ENCODE assay signal across 13 cellular contexts in genomic region chr17:81700353-81701287, GRCh38. TPM values are rescaled to one million over a fixed set of nuclear protein-coding genes. Genes with fewer than 3 reads are reported as not detected.
A peak's percentile ranks its signal among the peaks of the same experiment; 100 is the strongest.
DNase-seq lines count a peak whose midpoint lies in the region; ATAC-seq, FAIRE-seq and TF ChIP-seq lines count a peak whose summit lies in the region.
"Had no signal": no experiment of that assay in that cellular context is flagged by ENCODE, and none has a peak within 500 bp of the region (broad histone marks: within the 10 kb centered on the region; RNA-seq: fewer than 3 reads in every experiment).

No MANE protein-coding gene starts in this region.

- peaks cover 23% of the 10 kb centered on the region for H3K4me1 Mint-ChIP-seq in activated naive CD4-positive, alpha-beta T cell treated with anti-CD3 and anti-CD28 coated beads, Interleukin-2, amount 50 U/mL, for 24 hours
- H3K4me1 Mint-ChIP-seq in activated naive CD4-positive, alpha-beta T cell treated with anti-CD3 and anti-CD28 coated beads for 36 hours (ENCODE audit: low read depth): peaks cover 30% of the 10 kb centered on the region
- peaks cover 40% of the 10 kb centered on the region for H3K4me1 Mint-ChIP-seq in stimulated activated memory B cell treated with anti-CD40 and anti-IgM and Interleukin-4, amounts not matched to agents 10 μg/mL and 1 μg/mL and 100 μg/mL, for 72 hours

- no peak overlapping the region for H3K27ac ChIP-seq in MM.1S (ENCODE audit: low read length)
- no peak overlapping the region for H3K27ac ChIP-seq in GM12878 (ENCODE audit: control insufficient read depth, insufficient read depth)

- TF ChIP-seq CTCF in MM.1S (IDR thresholded peaks at IDR 0.05; ENCODE audit: low read length) (no peak), GM12878 (IDR thresholded peaks at IDR 0.05 in 2 of 3, conservative IDR thresholded peaks at IDR 0.05 in 1 of 3; ENCODE audit: control insufficient read depth in 2 of 3, extremely low read depth in 1 of 3, insufficient read depth in 1 of 3, low read depth in 3 of 3, low read length in 3 of 3) (no peak)

- DNase-seq in activated naive CD4-positive, alpha-beta T cell treated with anti-CD3 and anti-CD28 coated beads for 36 hours: no peak
- DNase-seq in MM.1S: no peak
- DNase-seq in GM12878 (ENCODE audit: low read depth, low spot score): no peak
- DNase-seq in HuH-7 (ENCODE audit: low spot score): no peak
- DNase-seq: C1 segment of cervical spinal cord, kidney glomerular epithelial cell, NCI-H1417, NCI-H526, SW 1271 had no signal

- no peak overlapping the region for H2AFZ ChIP-seq in MM.1S (ENCODE audit: low read length)
- no peak overlapping the region for H2AFZ ChIP-seq in GM12878 (ENCODE audit: control insufficient read depth, low read depth, low read length)

- peaks cover 15% of the 10 kb centered on the region for H3K4me1 ChIP-seq in MM.1S (ENCODE audit: low read length)
- H3K4me1 ChIP-seq in GM12878 (ENCODE audit: control insufficient read depth, insufficient read depth, low read length): peaks cover 8% of the 10 kb centered on the region

- RAD21 ChIA-PET in GM12878 (lab: Charles Lee; ENCODE audit: unreplicated experiment): interaction anchor here (1.4 kb wide), 1 partner anchor 32 kb away, joined by 5 read pairs; no protein-coding TSS in a partner anchor

- TF ChIP-seq POLR2A in GM12878 (IDR thresholded peaks at IDR 0.05; ENCODE audit: low read depth, low read length): peak; percentile 41; the same call in 1 of the 2 replicates

- H4K20me1 ChIP-seq in MM.1S (ENCODE audit: insufficient read depth, low read length) (no peaks in the 10 kb centered on the region; the same call in 1 of the 2 replicates), GM12878 (ENCODE audit: control insufficient read depth, insufficient read depth) (0 out of 2 replicates have a peak, but pooled peaks cover 3% of the 10 kb centered on the region)

- H3K4me3 Mint-ChIP-seq in activated naive CD4-positive, alpha-beta T cell treated with anti-CD3 and anti-CD28 coated beads, Interleukin-2, amount 50 U/mL, for 24 hours: peak overlapping the region; percentile 30
- no peak overlapping the region for H3K4me3 Mint-ChIP-seq in activated naive CD4-positive, alpha-beta T cell treated with anti-CD3 and anti-CD28 coated beads for 36 hours
- H3K4me3 Mint-ChIP-seq in stimulated activated memory B cell treated with anti-CD40 and anti-IgM and Interleukin-4, amounts not matched to agents 10 μg/mL and 1 μg/mL and 100 μg/mL, for 72 hours: no peak overlapping the region

- 86% methylated on average over 23 of the region's 25 CpGs for WGBS in GM12878 (ENCODE audit: insufficient coverage, insufficient replicate concordance, low lambda C conversion rate, missing lambda C conversion rate)

- POLR2A ChIA-PET in GM12878 (lab: Charles Lee): interaction anchor here (0.8 kb wide), 1 partner anchor 230 kb away, joined by 3 read pairs; no protein-coding TSS in a partner anchor

- SMC1A ChIA-PET in GM12878 (lab: Charles Lee; ENCODE audit: uncharacterized antibody, unreplicated experiment): no interaction called here

- FAIRE-seq in GM12878 (lab: Jason Lieb, UNC): no peak

- H3K27me3 ChIP-seq in MM.1S (replicated peaks; ENCODE audit: insufficient read depth, low read length) (no peaks in the 10 kb centered on the region), GM12878 (replicated peaks in 1 of 2; ENCODE audit: control insufficient read depth in 2 of 2, insufficient read depth in 2 of 2, low read length in 1 of 2) (no peaks in the 10 kb centered on the region)

- H3K27ac Mint-ChIP-seq in activated naive CD4-positive, alpha-beta T cell treated with anti-CD3 and anti-CD28 coated beads, Interleukin-2, amount 50 U/mL, for 24 hours: no peak overlapping the region
- H3K27ac Mint-ChIP-seq in activated naive CD4-positive, alpha-beta T cell treated with anti-CD3 and anti-CD28 coated beads for 36 hours: no peak overlapping the region
- H3K27ac Mint-ChIP-seq in stimulated activated memory B cell treated with anti-CD40 and anti-IgM and Interleukin-4, amounts not matched to agents 10 μg/mL and 1 μg/mL and 100 μg/mL, for 72 hours: peak overlapping the region; percentile 93

- H3K9me3 ChIP-seq in MM.1S (replicated peaks; ENCODE audit: insufficient read depth, low read length): no peaks in the 10 kb centered on the region
- no peaks in the 10 kb centered on the region for H3K9me3 ChIP-seq in GM12878 (replicated peaks; ENCODE audit: control insufficient read depth, insufficient read depth, low read length)

- peak overlapping the region; percentile 99 for H3K4me2 ChIP-seq in MM.1S (ENCODE audit: low read depth, low read length)
- peak overlapping the region; percentile 91 for H3K4me2 ChIP-seq in GM12878 (ENCODE audit: control insufficient read depth, insufficient read depth)

- CTCF ChIA-PET in activated naive CD4-positive, alpha-beta T cell treated with anti-CD3 and anti-CD28 coated beads for 36 hours (lab: Charles Lee): interaction anchor here (0.6 kb wide), 1 partner anchor 370 kb away, joined by 3 read pairs; no protein-coding TSS in a partner anchor
- CTCF ChIA-PET in GM12878 (lab: Yijun Ruan, JAX): interaction anchor here (1.2 to 1.4 kb wide), 2 partner anchors 11 to 35 kb away, joined by 3 read pairs; no protein-coding TSS in a partner anchor

- H3K9me3 Mint-ChIP-seq in activated naive CD4-positive, alpha-beta T cell treated with anti-CD3 and anti-CD28 coated beads, Interleukin-2, amount 50 U/mL, for 24 hours: no peaks in the 10 kb centered on the region
- no peaks in the 10 kb centered on the region for H3K9me3 Mint-ChIP-seq in activated naive CD4-positive, alpha-beta T cell treated with anti-CD3 and anti-CD28 coated beads for 36 hours
- no peaks in the 10 kb centered on the region for H3K9me3 Mint-ChIP-seq in stimulated activated memory B cell treated with anti-CD40 and anti-IgM and Interleukin-4, amounts not matched to agents 10 μg/mL and 1 μg/mL and 100 μg/mL, for 72 hours

- no peaks in the 10 kb centered on the region for H3K27me3 Mint-ChIP-seq in activated naive CD4-positive, alpha-beta T cell treated with anti-CD3 and anti-CD28 coated beads, Interleukin-2, amount 50 U/mL, for 24 hours
- H3K27me3 Mint-ChIP-seq in activated naive CD4-positive, alpha-beta T cell treated with anti-CD3 and anti-CD28 coated beads for 36 hours (ENCODE audit: low read depth): no peaks in the 10 kb centered on the region
- no peaks in the 10 kb centered on the region for H3K27me3 Mint-ChIP-seq in stimulated activated memory B cell treated with anti-CD40 and anti-IgM and Interleukin-4, amounts not matched to agents 10 μg/mL and 1 μg/mL and 100 μg/mL, for 72 hours

- TF ChIP-seq EP300 in GM12878 (IDR thresholded peaks at IDR 0.05; ENCODE audit: borderline replicate concordance in 1 of 2, control insufficient read depth in 1 of 2, low read depth in 2 of 2, low read length in 2 of 2): no peak

- no peak overlapping the region for H3K4me3 ChIP-seq in MM.1S (ENCODE audit: low read length)
- H3K4me3 ChIP-seq in GM12878: no peak overlapping the region

- no peak overlapping the region for H3K9ac ChIP-seq in MM.1S (ENCODE audit: low read length)
- H3K9ac ChIP-seq in GM12878 (ENCODE audit: control insufficient read depth, insufficient read depth, low read length): no peak overlapping the region

- peaks cover 3% of the 10 kb centered on the region for H3K36me3 Mint-ChIP-seq in activated naive CD4-positive, alpha-beta T cell treated with anti-CD3 and anti-CD28 coated beads, Interleukin-2, amount 50 U/mL, for 24 hours
- H3K36me3 Mint-ChIP-seq in activated naive CD4-positive, alpha-beta T cell treated with anti-CD3 and anti-CD28 coated beads for 36 hours (ENCODE audit: low read depth): peaks cover 41% of the 10 kb centered on the region
- H3K36me3 Mint-ChIP-seq in stimulated activated memory B cell treated with anti-CD40 and anti-IgM and Interleukin-4, amounts not matched to agents 10 μg/mL and 1 μg/mL and 100 μg/mL, for 72 hours: peaks cover 49% of the 10 kb centered on the region

- H3K9me2 ChIP-seq in MM.1S (replicated peaks; ENCODE audit: insufficient read depth, low read length): no peaks in the 10 kb centered on the region

- intact Hi-C loops in activated naive CD4-positive, alpha-beta T cell treated with anti-CD3 and anti-CD28 coated beads for 36 hours (cut with micrococcal nuclease): loop anchor here (5.0 kb wide), 1 partner anchor 148 kb away; the partner anchor contains the start of gene FAAP100
- intact Hi-C loops in GM12878 (cut with micrococcal nuclease; ENCODE audit: unreplicated experiment): no loop called here

- ATAC-seq in GM12878 (no peak), GM21367 (IDR thresholded peaks at IDR 0.05; ENCODE audit: unreplicated experiment) (no peak), GM18502 (IDR thresholded peaks at IDR 0.05; ENCODE audit: poor library complexity, unreplicated experiment) (no peak)
- no peak for ATAC-seq in stimulated activated memory B cell treated with anti-CD40 and anti-IgM and Interleukin-4, amounts not matched to agents 10 μg/mL and 1 μg/mL and 100 μg/mL, for 72 hours

- in situ Hi-C loops in GM12878 (cut with MboI): no loop called here

- no peak for TF ChIP-seq RAD21 in GM12878 (IDR thresholded peaks at IDR 0.05; ENCODE audit: insufficient read depth, low read depth, low read length)

- H3K79me2 ChIP-seq in MM.1S (ENCODE audit: low read length): peaks cover 75% of the 10 kb centered on the region
- H3K79me2 ChIP-seq in GM12878 (ENCODE audit: control insufficient read depth, insufficient read depth, low read length): peaks cover 42% of the 10 kb centered on the region

- H3K36me3 ChIP-seq in MM.1S (replicated peaks; ENCODE audit: insufficient read depth, low read length) (peaks cover 3% of the 10 kb centered on the region; the same call in 1 of the 2 replicates), GM12878 (ENCODE audit: control insufficient read depth in 2 of 2, insufficient read depth in 2 of 2, low read length in 1 of 2) (peaks cover 20 to 26% of the 10 kb centered on the region in 2 experiments; a peak in 3 of 4 replicates)

- no TSS peak for BruUV-seq in GM12878 (replicated peaks; lab: Mats Ljungman, UMichigan)

- H3F3A ChIP-seq in MM.1S (ENCODE audit: insufficient read depth, low read length): peaks cover 16% of the 10 kb centered on the region

RNA-seq across cellular contexts. Expression of gene MRPL12, which starts 2.5 kb away (rescaled TPM):
- total RNA-seq in activated naive CD4-positive, alpha-beta T cell treated with anti-CD3 and anti-CD28 coated beads for 36 hours: 100 to 1,000 TPM in 1 of 2 experiments, 10 to 100 TPM in 1; 97.7 to 102 TPM
- 8.8 and 10.1 TPM in 2 replicates for total RNA-seq in GM12878 (2013; cell fraction: nucleolus; rRNA removed)
- total RNA-seq in GM12878 (2014; rRNA removed) (115 and 157 TPM in 2 replicates), GM12878 (2014; rRNA removed; fragmentation: Illumina TruSeq; extraction: Trizol) (37.5 and 42.7 TPM in 2 replicates), GM12878 (2021) (163 and 169 TPM in 2 replicates)
- polyA plus RNA-seq in GM12878 (2011; ENCODE audit: low read depth): 20.7 TPM
- polyA plus RNA-seq in GM12878 (2011; rRNA removed) (50.4 and 77.8 TPM in 2 replicates), GM12878 (2014; fragmentation: Illumina TruSeq; extraction: Trizol) (28.4 and 67.3 TPM in 2 replicates), GM12878 (2014; fragmentation: Nextera tagmentation; extraction: Ambion mirVana) (1 to 10 TPM; 1.3 to 4.5 TPM), GM12878 (2014; rRNA removed) (269 and 299 TPM in 2 replicates), GM12878 (2016; fragmentation: Nextera tagmentation; extraction: Ambion mirVana) (100 to 1,000 TPM; 235 to 247 TPM)
- 118 and 173 TPM in 2 replicates for polyA plus RNA-seq in GM12878 (2011; cell fraction: cytosol; rRNA removed)
- polyA plus RNA-seq in GM12878 (2011; cell fraction: nucleus; rRNA removed): 63.4 and 87.9 TPM in 2 replicates
- 61.5 and 76.2 TPM in 2 replicates for polyA plus RNA-seq in GM12878 (2012)
- polyA minus RNA-seq in GM12878 (2011; rRNA and poly(A)+ RNA removed): 25.1 and 41.4 TPM in 2 replicates
- 26.9 and 29.7 TPM in 2 replicates for polyA minus RNA-seq in GM12878 (2011; cell fraction: cytosol; rRNA and poly(A)+ RNA removed)
- polyA minus RNA-seq in GM12878 (2011; cell fraction: nucleus; rRNA and poly(A)+ RNA removed): 6.0 and 18.1 TPM in 2 replicates

RNA-seq across cellular contexts. Expression of gene SLC25A10, which starts 11.5 kb away (rescaled TPM):
- 10 to 100 TPM; 16.9 to 18.0 TPM for total RNA-seq in activated naive CD4-positive, alpha-beta T cell treated with anti-CD3 and anti-CD28 coated beads for 36 hours
- total RNA-seq in GM12878 (2013; cell fraction: nucleolus; rRNA removed): 9.2 and 29.9 TPM in 2 replicates
- total RNA-seq in GM12878 (2014; rRNA removed) (50.1 and 52.6 TPM in 2 replicates), GM12878 (2014; rRNA removed; fragmentation: Illumina TruSeq; extraction: Trizol) (9.3 and 11.6 TPM in 2 replicates), GM12878 (2021) (38.5 and 41.7 TPM in 2 replicates)
- polyA plus RNA-seq in GM12878 (2011; ENCODE audit: low read depth): 4.1 TPM
- polyA plus RNA-seq in GM12878 (2011; rRNA removed) (2.7 and 10.2 TPM in 2 replicates), GM12878 (2014; fragmentation: Illumina TruSeq; extraction: Trizol) (1.1 and 11.6 TPM in 2 replicates), GM12878 (2014; fragmentation: Nextera tagmentation; extraction: Ambion mirVana) (1 to 10 TPM in 1 of 2 experiments, under 1 TPM in 1; 0.11 to 1.4 TPM), GM12878 (2014; rRNA removed) (33.0 and 43.1 TPM in 2 replicates), GM12878 (2016; fragmentation: Nextera tagmentation; extraction: Ambion mirVana) (10 to 100 TPM; 68.6 to 72.7 TPM)
- polyA plus RNA-seq in GM12878 (2011; cell fraction: cytosol; rRNA removed): 18.6 and 24.8 TPM in 2 replicates
- 34.2 and 50.1 TPM in 2 replicates for polyA plus RNA-seq in GM12878 (2011; cell fraction: nucleus; rRNA removed)
- polyA plus RNA-seq in GM12878 (2012): 12.3 and 12.9 TPM in 2 replicates
- polyA minus RNA-seq in GM12878 (2011; rRNA and poly(A)+ RNA removed): 4.9 and 12.2 TPM in 2 replicates
- polyA minus RNA-seq in GM12878 (2011; cell fraction: cytosol; rRNA and poly(A)+ RNA removed): 3.6 and 6.1 TPM in 2 replicates
- polyA minus RNA-seq in GM12878 (2011; cell fraction: nucleus; rRNA and poly(A)+ RNA removed): 6.2 and 15.2 TPM in 2 replicates

RNA-seq across cellular contexts. Expression of gene HGS, which starts 16.8 kb away (rescaled TPM):
- 100 to 1,000 TPM in 1 of 2 experiments, 10 to 100 TPM in 1; 87.1 to 109 TPM for total RNA-seq in activated naive CD4-positive, alpha-beta T cell treated with anti-CD3 and anti-CD28 coated beads for 36 hours
- 118 and 143 TPM in 2 replicates for total RNA-seq in GM12878 (2013; cell fraction: nucleolus; rRNA removed)
- 41.4 and 59.5 TPM in 2 replicates for total RNA-seq in GM12878 (2014; rRNA removed)
- total RNA-seq in GM12878 (2014; rRNA removed; fragmentation: Illumina TruSeq; extraction: Trizol): 23.2 and 29.3 TPM in 2 replicates
- 58.0 and 85.6 TPM in 2 replicates for total RNA-seq in GM12878 (2021)
- polyA plus RNA-seq in GM12878 (2011; ENCODE audit: low read depth): 26.6 TPM
- polyA plus RNA-seq in GM12878 (2011; rRNA removed): 23.5 and 40.1 TPM in 2 replicates
- polyA plus RNA-seq in GM12878 (2011; cell fraction: cytosol; rRNA removed): 34.2 and 50.9 TPM in 2 replicates
- polyA plus RNA-seq in GM12878 (2011; cell fraction: nucleus; rRNA removed): 518 and 543 TPM in 2 replicates
- 54.1 and 64.4 TPM in 2 replicates for polyA plus RNA-seq in GM12878 (2012)
- polyA plus RNA-seq in GM12878 (2014; fragmentation: Illumina TruSeq; extraction: Trizol): 29.2 and 51.0 TPM in 2 replicates
- 1 to 10 TPM; 2.2 to 3.7 TPM for polyA plus RNA-seq in GM12878 (2014; fragmentation: Nextera tagmentation; extraction: Ambion mirVana)
- 75.4 and 94.8 TPM in 2 replicates for polyA plus RNA-seq in GM12878 (2014; rRNA removed)
- polyA plus RNA-seq in GM12878 (2016; fragmentation: Nextera tagmentation; extraction: Ambion mirVana): 10 to 100 TPM; 59.9 to 69.3 TPM
- 42.9 and 44.6 TPM in 2 replicates for polyA minus RNA-seq in GM12878 (2011; rRNA and poly(A)+ RNA removed)
- polyA minus RNA-seq in GM12878 (2011; cell fraction: cytosol; rRNA and poly(A)+ RNA removed): 22.3 and 29.3 TPM in 2 replicates
- 49.6 and 81.2 TPM in 2 replicates for polyA minus RNA-seq in GM12878 (2011; cell fraction: nucleus; rRNA and poly(A)+ RNA removed)

RNA-seq across cellular contexts. Expression of gene ARL16, which starts 17.0 kb away (rescaled TPM):
- 10 to 100 TPM; 13.8 to 14.1 TPM for total RNA-seq in activated naive CD4-positive, alpha-beta T cell treated with anti-CD3 and anti-CD28 coated beads for 36 hours
- total RNA-seq in GM12878 (2013; cell fraction: nucleolus; rRNA removed): 16.5 and 20.3 TPM in 2 replicates
- total RNA-seq in GM12878 (2014; rRNA removed) (41.9 and 42.1 TPM in 2 replicates), GM12878 (2014; rRNA removed; fragmentation: Illumina TruSeq; extraction: Trizol) (21.0 and 22.1 TPM in 2 replicates), GM12878 (2021) (18.6 and 25.6 TPM in 2 replicates)
- 29.5 TPM for polyA plus RNA-seq in GM12878 (2011; ENCODE audit: low read depth)
- polyA plus RNA-seq in GM12878 (2011; rRNA removed) (26.8 and 34.3 TPM in 2 replicates), GM12878 (2014; fragmentation: Illumina TruSeq; extraction: Trizol) (15.9 and 27.4 TPM in 2 replicates), GM12878 (2014; fragmentation: Nextera tagmentation; extraction: Ambion mirVana) (10 to 100 TPM in 1 of 2 experiments, 1 to 10 TPM in 1; 4.7 to 20.8 TPM), GM12878 (2014; rRNA removed) (43.6 and 44.5 TPM in 2 replicates), GM12878 (2016; fragmentation: Nextera tagmentation; extraction: Ambion mirVana) (10 to 100 TPM; 46.5 to 47.6 TPM)
- polyA plus RNA-seq in GM12878 (2011; cell fraction: cytosol; rRNA removed): 45.5 and 56.7 TPM in 2 replicates
- polyA plus RNA-seq in GM12878 (2011; cell fraction: nucleus; rRNA removed): 15.8 and 23.1 TPM in 2 replicates
- polyA plus RNA-seq in GM12878 (2012): 24.6 and 26.5 TPM in 2 replicates
- 12.5 and 18.9 TPM in 2 replicates for polyA minus RNA-seq in GM12878 (2011; rRNA and poly(A)+ RNA removed)
- polyA minus RNA-seq in GM12878 (2011; cell fraction: cytosol; rRNA and poly(A)+ RNA removed): 5.9 and 7.2 TPM in 2 replicates
- polyA minus RNA-seq in GM12878 (2011; cell fraction: nucleus; rRNA and poly(A)+ RNA removed): 6.4 and 10.4 TPM in 2 replicates

RNA-seq across cellular contexts. Expression of gene CCDC137, which starts 34.1 kb away (rescaled TPM):
- 10 to 100 TPM; 30.8 to 32.3 TPM for total RNA-seq in activated naive CD4-positive, alpha-beta T cell treated with anti-CD3 and anti-CD28 coated beads for 36 hours
- total RNA-seq in GM12878 (2013; cell fraction: nucleolus; rRNA removed): 8.0 and 8.8 TPM in 2 replicates
- 21.9 and 23.3 TPM in 2 replicates for total RNA-seq in GM12878 (2014; rRNA removed)
- total RNA-seq in GM12878 (2014; rRNA removed; fragmentation: Illumina TruSeq; extraction: Trizol): 18.3 and 19.6 TPM in 2 replicates
- total RNA-seq in GM12878 (2021): 32.0 and 35.1 TPM in 2 replicates
- polyA plus RNA-seq in GM12878 (2011; ENCODE audit: low read depth): 5.7 TPM
- 7.7 and 13.7 TPM in 2 replicates for polyA plus RNA-seq in GM12878 (2011; rRNA removed)
- 12.6 and 24.0 TPM in 2 replicates for polyA plus RNA-seq in GM12878 (2011; cell fraction: cytosol; rRNA removed)
- 26.3 and 30.0 TPM in 2 replicates for polyA plus RNA-seq in GM12878 (2011; cell fraction: nucleus; rRNA removed)
- polyA plus RNA-seq in GM12878 (2012): 16.2 and 24.2 TPM in 2 replicates
- 20.9 and 32.6 TPM in 2 replicates for polyA plus RNA-seq in GM12878 (2014; fragmentation: Illumina TruSeq; extraction: Trizol)
- 1 to 10 TPM; 2.2 to 5.1 TPM for polyA plus RNA-seq in GM12878 (2014; fragmentation: Nextera tagmentation; extraction: Ambion mirVana)
- 33.8 and 39.3 TPM in 2 replicates for polyA plus RNA-seq in GM12878 (2014; rRNA removed)
- 10 to 100 TPM; 44.6 to 45.4 TPM for polyA plus RNA-seq in GM12878 (2016; fragmentation: Nextera tagmentation; extraction: Ambion mirVana)
- polyA minus RNA-seq in GM12878 (2011; rRNA and poly(A)+ RNA removed): 3.0 and 4.8 TPM in 2 replicates
- polyA minus RNA-seq in GM12878 (2011; cell fraction: cytosol; rRNA and poly(A)+ RNA removed): 5.2 and 6.8 TPM in 2 replicates
- 3.4 and 11.5 TPM in 2 replicates for polyA minus RNA-seq in GM12878 (2011; cell fraction: nucleus; rRNA and poly(A)+ RNA removed)
